16 cellular contexts compared by ENCODE assay signal in genomic region chr7:24835643-24836042, GRCh38.
DNase-seq lines count a peak whose midpoint lies in the region; ATAC-seq, FAIRE-seq and TF ChIP-seq lines count a peak whose summit lies in the region.
"Had no signal": no experiment of that assay in that cellular context is flagged by ENCODE, and none has a peak within 500 bp of the region (broad histone marks: within the 10 kb centered on the region; RNA-seq: fewer than 3 reads in every experiment).

No MANE protein-coding gene starts in this region.

- peak overlapping the region; percentile 72 for H3K27ac Mint-ChIP-seq in activated naive CD8-positive, alpha-beta T cell treated with anti-CD3 and anti-CD28 coated beads, Interleukin-2, amount 10 ng/mL, durations not matched to agents 7 days and 5 days
- no peak overlapping the region for H3K27ac Mint-ChIP-seq in type B pancreatic cell
- H3K27ac Mint-ChIP-seq: nephron progenitor cell, WTC11 had no signal

- POLR2A ChIA-PET in activated naive CD8-positive, alpha-beta T cell treated with anti-CD3 and anti-CD28 coated beads, Interleukin-2, amount 10 ng/mL, durations not matched to agents 7 days and 5 days (lab: Charles Lee), result interaction anchor here (1.7 to 5.1 kb wide), 3 partner anchors 9 to 144 kb away, joined by 5 to 26 read pairs (median 9); no protein-coding TSS in a partner anchor

- H3K4me1 ChIP-seq in upper lobe of left lung, result peaks cover 0 to 7% (median 2%) of the 10 kb centered on the region in 4 donors

- H3K4me3 ChIP-seq in MG63, result no peak overlapping the region
- H3K4me3 ChIP-seq in upper lobe of left lung, result no peak overlapping the region

- no peak for TF ChIP-seq EP300 in upper lobe of left lung (IDR thresholded peaks at IDR 0.05)

- no peak overlapping the region for H3K27ac ChIP-seq in upper lobe of left lung

- peak; percentile 54 for FAIRE-seq in GM12892 (lab: Jason Lieb, UNC)
- FAIRE-seq: bronchial epithelial cell had no signal

- ATAC-seq in GM19452 (IDR thresholded peaks at IDR 0.05; ENCODE audit: unreplicated experiment), result peak; percentile 14
- ATAC-seq in HG03095 (IDR thresholded peaks at IDR 0.05; ENCODE audit: unreplicated experiment), result peak; percentile 5
- no peak for ATAC-seq in activated naive CD8-positive, alpha-beta T cell treated with anti-CD3 and anti-CD28 coated beads, Interleukin-2, amount 10 ng/mL, durations not matched to agents 7 days and 5 days (ENCODE audit: low read depth)
- no peak for ATAC-seq in upper lobe of left lung (ENCODE audit: low FRiP score in 2 of 2)
- ATAC-seq: left lobe of liver, right cardiac atrium, WTC11 had no signal

- peaks cover 44% of the 10 kb centered on the region for H3K4me1 Mint-ChIP-seq in activated naive CD8-positive, alpha-beta T cell treated with anti-CD3 and anti-CD28 coated beads, Interleukin-2, amount 10 ng/mL, durations not matched to agents 7 days and 5 days
- peaks cover 4% of the 10 kb centered on the region for H3K4me1 Mint-ChIP-seq in type B pancreatic cell (ENCODE audit: unreplicated experiment)
- H3K4me1 Mint-ChIP-seq: WTC11 had no signal

- H3K36me3 ChIP-seq in MG63, result peaks cover 24% of the 10 kb centered on the region
- peaks cover 0 to 2% (median 0%) of the 10 kb centered on the region in 4 donors for H3K36me3 ChIP-seq in upper lobe of left lung

- DNase-seq in GM12892 (ENCODE audit: insufficient read length) (no peak), MG63 (no peak), type B pancreatic cell (ENCODE audit: extremely low spot score, unreplicated experiment) (no peak), NCI-H1694 (lab: John Stamatoyannopoulos, UW) (no peak), upper lobe of left lung (no peak)
- DNase-seq in activated naive CD8-positive, alpha-beta T cell treated with anti-CD3 and anti-CD28 coated beads, Interleukin-2, amount 10 ng/mL, durations not matched to agents 7 days and 5 days, result no peak
- DNase-seq: NCI-H187, NCI-H748 treated with DMSO at 0.1 percent for 48 hours, nephron progenitor cell, right cardiac atrium, SHP77 had no signal

- peaks cover 35% of the 10 kb centered on the region for H3K36me3 Mint-ChIP-seq in activated naive CD8-positive, alpha-beta T cell treated with anti-CD3 and anti-CD28 coated beads, Interleukin-2, amount 10 ng/mL, durations not matched to agents 7 days and 5 days
- H3K36me3 Mint-ChIP-seq in type B pancreatic cell, result peaks cover 3% of the 10 kb centered on the region

- TF ChIP-seq CTCF in type B pancreatic cell (conservative IDR thresholded peaks at IDR 0.05) (no peak), upper lobe of left lung (IDR thresholded peaks at IDR 0.05) (no peak)

- H3K4me3 Mint-ChIP-seq in activated naive CD8-positive, alpha-beta T cell treated with anti-CD3 and anti-CD28 coated beads, Interleukin-2, amount 10 ng/mL, durations not matched to agents 7 days and 5 days, result peak overlapping the region; percentile 49
- H3K4me3 Mint-ChIP-seq in type B pancreatic cell, result no peak overlapping the region
- H3K4me3 Mint-ChIP-seq: nephron progenitor cell, WTC11 had no signal

- H3K9me3 Mint-ChIP-seq in activated naive CD8-positive, alpha-beta T cell treated with anti-CD3 and anti-CD28 coated beads, Interleukin-2, amount 10 ng/mL, durations not matched to agents 7 days and 5 days, result no peaks in the 10 kb centered on the region
- H3K9me3 Mint-ChIP-seq in type B pancreatic cell, result no peaks in the 10 kb centered on the region
- H3K9me3 Mint-ChIP-seq: nephron progenitor cell, WTC11 had no signal

- 60 to 67% methylated on average over 3 of the region's 3 CpGs for WGBS in upper lobe of left lung, 2 donors

- H3K27me3 Mint-ChIP-seq in activated naive CD8-positive, alpha-beta T cell treated with anti-CD3 and anti-CD28 coated beads, Interleukin-2, amount 10 ng/mL, durations not matched to agents 7 days and 5 days, result no peaks in the 10 kb centered on the region
- no peaks in the 10 kb centered on the region for H3K27me3 Mint-ChIP-seq in type B pancreatic cell

- TF ChIP-seq POLR2A in GM12892 (IDR thresholded peaks at IDR 0.05; ENCODE audit: low read depth, low read length) (no peak), upper lobe of left lung (IDR thresholded peaks at IDR 0.05) (no peak)

- H3K9me3 ChIP-seq in MG63, result no peaks in the 10 kb centered on the region
- H3K9me3 ChIP-seq in upper lobe of left lung, result no peaks in the 10 kb centered on the region

- H3K27me3 ChIP-seq in MG63, result no peaks in the 10 kb centered on the region
- H3K27me3 ChIP-seq in upper lobe of left lung, result no peaks in the 10 kb centered on the region

Comparison
In these comparisons a context has a peak if more than half of its experiments do, and no peak if none do; other contexts are left out.
1. ATAC-seq: peak in GM19452 (single experiment) and HG03095 (single experiment); none in activated naive CD8-positive, alpha-beta T cell treated with anti-CD3 and anti-CD28 coated beads, Interleukin-2, amount 10 ng/mL, durations not matched to agents 7 days and 5 days (single experiment) and upper lobe of left lung (0 of 2).